In genomic region chr1:172813330-172813729, GRCh38 we compare ENCODE assay signal across 7 cellular contexts.
"Had no signal": no experiment of that assay in that cellular context is flagged by ENCODE, and none has a peak within 500 bp of the region (broad histone marks: within the 10 kb centered on the region; RNA-seq: fewer than 3 reads in every experiment).

No MANE protein-coding gene starts in this region.

- H3K4me1 Mint-ChIP-seq: GM23338, H9 had no signal

- H3K27ac Mint-ChIP-seq: GM23338, H9 had no signal

- ATAC-seq: GM23338 had no signal

- H3K4me3 ChIP-seq: GM23338 had no signal

- FAIRE-seq: H1, H54, HTR-8/SVneo had no signal

- H3K4me3 Mint-ChIP-seq: GM23338, H9 had no signal

- DNase-seq: H9, HCEC 1CT, IMR-90 had no signal
